ENCODE assay signal across 1 cellular context in genomic region chr3:138817685-138818084, GRCh38.
TF ChIP-seq lines count a peak whose summit lies in the region.

No MANE protein-coding gene starts in this region.

TF ChIP-seq in H1, 55 proteins besides CTCF, POLR2A, EP300 and RAD21:
- TF ChIP-seq BCL11A (IDR thresholded peaks at IDR 0.05; ENCODE audit: low read depth in 2 of 2, low read length in 2 of 2) (no peak), EZH2 (IDR thresholded peaks at IDR 0.05; ENCODE audit: low read depth, low read length, severe bottlenecking) (no peak), POLR2AphosphoS5 (IDR thresholded peaks at IDR 0.05; ENCODE audit: low read depth, low read length) (no peak), ASH2L (IDR thresholded peaks at IDR 0.05; ENCODE audit: low read length) (no peak), TAF1 (IDR thresholded peaks at IDR 0.05; ENCODE audit: low read depth, low read length) (no peak), PHF8 (conservative IDR thresholded peaks at IDR 0.05; ENCODE audit: low read depth, low read length) (no peak), NRF1 (IDR thresholded peaks at IDR 0.05; ENCODE audit: low read depth, low read length) (no peak), TAF7 (optimal IDR thresholded peaks at IDR 0.05; ENCODE audit: borderline replicate concordance, low read depth, low read length) (no peak), FOSL1 (IDR thresholded peaks at IDR 0.05; ENCODE audit: insufficient read depth, low read depth, low read length) (no peak), CREB1 (IDR thresholded peaks at IDR 0.05) (no peak), TEAD4 (IDR thresholded peaks at IDR 0.05; ENCODE audit: low read depth, low read length) (no peak), CEBPB (IDR thresholded peaks at IDR 0.05; ENCODE audit: low read depth, low read length) (no peak), ATF3 (IDR thresholded peaks at IDR 0.05; ENCODE audit: insufficient read depth, low read depth, low read length) (no peak), HDAC2 (IDR thresholded peaks at IDR 0.05; ENCODE audit: borderline replicate concordance in 1 of 2, low read depth in 2 of 2, low read length in 2 of 2) (no peak), KDM1A (IDR thresholded peaks at IDR 0.05; ENCODE audit: borderline replicate concordance, low read length) (no peak)
- TF ChIP-seq, protein P1, sequence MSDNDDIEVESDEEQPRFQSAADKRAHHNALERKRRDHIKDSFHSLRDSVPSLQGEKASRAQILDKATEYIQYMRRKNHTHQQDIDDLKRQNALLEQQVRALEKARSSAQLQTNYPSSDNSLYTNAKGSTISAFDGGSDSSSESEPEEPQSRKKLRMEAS (IDR thresholded peaks at IDR 0.05), result no peak
- TF ChIP-seq, protein P2, sequence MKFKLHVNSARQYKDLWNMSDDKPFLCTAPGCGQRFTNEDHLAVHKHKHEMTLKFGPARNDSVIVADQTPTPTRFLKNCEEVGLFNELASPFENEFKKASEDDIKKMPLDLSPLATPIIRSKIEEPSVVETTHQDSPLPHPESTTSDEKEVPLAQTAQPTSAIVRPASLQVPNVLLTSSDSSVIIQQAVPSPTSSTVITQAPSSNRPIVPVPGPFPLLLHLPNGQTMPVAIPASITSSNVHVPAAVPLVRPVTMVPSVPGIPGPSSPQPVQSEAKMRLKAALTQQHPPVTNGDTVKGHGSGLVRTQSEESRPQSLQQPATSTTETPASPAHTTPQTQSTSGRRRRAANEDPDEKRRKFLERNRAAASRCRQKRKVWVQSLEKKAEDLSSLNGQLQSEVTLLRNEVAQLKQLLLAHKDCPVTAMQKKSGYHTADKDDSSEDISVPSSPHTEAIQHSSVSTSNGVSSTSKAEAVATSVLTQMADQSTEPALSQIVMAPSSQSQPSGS (IDR thresholded peaks at IDR 0.05; ENCODE audit: low read length), result no peak
TF ChIP-seq in H1: peak in this region for 0.
